In the genomic region with DNA sequence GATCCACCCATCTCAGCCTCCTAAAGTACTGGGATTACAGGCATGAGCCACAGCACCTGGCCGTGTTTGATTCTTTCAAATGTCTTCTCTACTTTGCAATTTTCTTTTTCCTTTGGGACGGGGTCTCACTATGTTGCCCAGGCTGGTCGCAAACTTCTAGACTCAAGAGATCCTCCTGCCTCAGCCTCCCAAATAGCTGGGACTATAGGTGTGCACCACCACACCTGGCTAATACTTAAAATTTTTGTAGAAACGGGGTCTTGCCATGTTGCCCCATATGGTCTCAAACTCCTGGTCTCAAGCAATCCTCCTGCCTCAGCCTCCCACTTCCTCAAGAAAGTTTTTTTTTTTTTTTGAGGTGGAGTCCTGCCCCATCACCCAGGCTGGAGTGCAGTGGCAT, we compare ENCODE assay signal across 16 cellular contexts. TPM values are rescaled to one million over a fixed set of nuclear protein-coding genes. Genes with fewer than 3 reads are reported as not detected.
DNase-seq lines count a peak whose midpoint lies in the region; ATAC-seq lines count a peak whose summit lies in the region.
"Had no signal": no experiment of that assay in that cellular context is flagged by ENCODE, and none has a peak within 500 bp of the region (broad histone marks: within the 10 kb centered on the region; RNA-seq: fewer than 3 reads in every experiment).

No MANE protein-coding gene starts in this region.

- peaks cover 26% of the 10 kb centered on the region for H3K4me1 ChIP-seq in CD4-positive, CD25-positive, alpha-beta regulatory T cell (ENCODE audit: control insufficient read depth, insufficient read depth, low read length, poor library complexity, severe bottlenecking)
- peaks cover 15% of the 10 kb centered on the region for H3K4me1 ChIP-seq in HAP-1

- in situ Hi-C loops in HAP-1 (cut with MboI; ENCODE audit: low sequenced_read_pairs) = no loop called here

- ATAC-seq in CD4-positive, CD25-positive, alpha-beta regulatory T cell (ENCODE audit: low read depth in 2 of 2) = no peak
- no peak for ATAC-seq in activated CD8-positive, alpha-beta T cell treated with anti-CD3 and anti-CD28 coated beads, Interleukin-2, amount 10 ng/mL, durations not matched to agents 7 days and 5 days
- no peak for ATAC-seq in naive thymus-derived CD8-positive, alpha-beta T cell
- ATAC-seq in GM18868 (IDR thresholded peaks at IDR 0.05; ENCODE audit: unreplicated experiment) = no peak
- ATAC-seq: left lobe of liver had no signal

- POLR2A ChIA-PET in activated CD8-positive, alpha-beta T cell treated with anti-CD3 and anti-CD28 coated beads, Interleukin-2, amount 10 ng/mL, durations not matched to agents 7 days and 5 days (lab: Charles Lee) = interaction anchor here (1.1 to 1.9 kb wide), 2 partner anchors 22 to 155 kb away, joined by 3 to 6 read pairs; a partner anchor contains a TSS
- POLR2A ChIA-PET in naive thymus-derived CD8-positive, alpha-beta T cell (lab: Charles Lee) = interaction anchor here (0.7 to 3.6 kb wide), 9 partner anchors 8 to 331 kb away, joined by 3 to 19 read pairs (median 3); a partner anchor contains a TSS

- no peak for DNase-seq in CD4-positive, CD25-positive, alpha-beta regulatory T cell
- DNase-seq in HAP-1 (ENCODE audit: low spot score in 2 of 2) (no peak), NAMALWA (ENCODE audit: low spot score) (no peak), occipital lobe (lab: John Stamatoyannopoulos, UW) (no peak), D341Med (ENCODE audit: low spot score) (no peak)
- no peak for DNase-seq in activated CD8-positive, alpha-beta T cell treated with anti-CD3 and anti-CD28 coated beads, Interleukin-2, amount 10 ng/mL, durations not matched to agents 7 days and 5 days
- no peak for DNase-seq in naive thymus-derived CD8-positive, alpha-beta T cell
- DNase-seq: activated CD4-positive, alpha-beta T cell treated with anti-CD3 and anti-CD28 coated beads, Interleukin-2, amount 50 U/mL, for 1 hour; NCI-H146; NCI-H526; ovary; stimulated activated CD4-positive, alpha-beta T cell treated with anti-CD3 and anti-CD28 coated beads, Interleukin-1b, Interleukin-23, amount 100 ng/mL, for 48 hours; stimulated activated naive CD4-positive, alpha-beta T cell had no signal

- CTCF ChIA-PET in activated CD8-positive, alpha-beta T cell treated with anti-CD3 and anti-CD28 coated beads, Interleukin-2, amount 10 ng/mL, durations not matched to agents 7 days and 5 days (lab: Charles Lee) = interaction anchor here (1.5 to 2.2 kb wide), 4 partner anchors 10 to 220 kb away, joined by 3 to 17 read pairs (median 7); a partner anchor contains a TSS

- H3K4me3 ChIP-seq in CD4-positive, CD25-positive, alpha-beta regulatory T cell (ENCODE audit: low read depth, low read length) = no peak overlapping the region
- peak overlapping the region; percentile 100; the same call in 1 of the 2 replicates for H3K4me3 ChIP-seq in HAP-1

- H3K36me3 ChIP-seq in CD4-positive, CD25-positive, alpha-beta regulatory T cell (ENCODE audit: control insufficient read depth, insufficient read depth, low read length) = peaks cover 20% of the 10 kb centered on the region
- H3K36me3 ChIP-seq in HAP-1 (replicated peaks) = peaks cover 71% of the 10 kb centered on the region
- H3K36me3 ChIP-seq: ovary had no signal

- no peaks in the 10 kb centered on the region for H3K27me3 Mint-ChIP-seq in CD4-positive, CD25-positive, alpha-beta regulatory T cell
- no peaks in the 10 kb centered on the region for H3K27me3 Mint-ChIP-seq in activated CD8-positive, alpha-beta T cell treated with anti-CD3 and anti-CD28 coated beads, Interleukin-2, amount 10 ng/mL, durations not matched to agents 7 days and 5 days (ENCODE audit: low read depth)
- peaks cover 0 to 1% (median 0%) of the 10 kb centered on the region in 5 donors for H3K27me3 Mint-ChIP-seq in naive thymus-derived CD8-positive, alpha-beta T cell

- H3K4me3 Mint-ChIP-seq in CD4-positive, CD25-positive, alpha-beta regulatory T cell = peak overlapping the region; percentile 95 to 99 (median 98)
- H3K4me3 Mint-ChIP-seq in activated CD8-positive, alpha-beta T cell treated with anti-CD3 and anti-CD28 coated beads, Interleukin-2, amount 10 ng/mL, durations not matched to agents 7 days and 5 days = peak overlapping the region; percentile 97
- H3K4me3 Mint-ChIP-seq in naive thymus-derived CD8-positive, alpha-beta T cell = peak overlapping the region in 9 of 10 donors; percentile 90 to 100 (median 97)

- no peaks in the 10 kb centered on the region for H3K27me3 ChIP-seq in CD4-positive, CD25-positive, alpha-beta regulatory T cell (ENCODE audit: control insufficient read depth, insufficient read depth, low read length)
- no peaks in the 10 kb centered on the region for H3K27me3 ChIP-seq in HAP-1 (ENCODE audit: low read depth)
- H3K27me3 ChIP-seq: ovary, SJSA1 had no signal

- H3K27ac ChIP-seq in CD4-positive, CD25-positive, alpha-beta regulatory T cell (ENCODE audit: insufficient read depth, low read length, poor library complexity, severe bottlenecking) = no peak overlapping the region
- H3K27ac ChIP-seq: ovary, SJSA1 had no signal

- H3K27ac Mint-ChIP-seq in CD4-positive, CD25-positive, alpha-beta regulatory T cell = peak overlapping the region in 1 of 3 donors; percentile 100
- peak overlapping the region; percentile 99 for H3K27ac Mint-ChIP-seq in activated CD8-positive, alpha-beta T cell treated with anti-CD3 and anti-CD28 coated beads, Interleukin-2, amount 10 ng/mL, durations not matched to agents 7 days and 5 days
- H3K27ac Mint-ChIP-seq in naive thymus-derived CD8-positive, alpha-beta T cell = peak overlapping the region in 6 of 10 donors; percentile 59 to 99 (median 98)

- H3K9me3 Mint-ChIP-seq in CD4-positive, CD25-positive, alpha-beta regulatory T cell = no peaks in the 10 kb centered on the region
- H3K9me3 Mint-ChIP-seq in activated CD8-positive, alpha-beta T cell treated with anti-CD3 and anti-CD28 coated beads, Interleukin-2, amount 10 ng/mL, durations not matched to agents 7 days and 5 days (ENCODE audit: insufficient read depth) = no peaks in the 10 kb centered on the region
- H3K9me3 Mint-ChIP-seq in naive thymus-derived CD8-positive, alpha-beta T cell = no peaks in the 10 kb centered on the region

- peaks cover 8 to 37% (median 25%) of the 10 kb centered on the region in 4 donors for H3K4me1 Mint-ChIP-seq in CD4-positive, CD25-positive, alpha-beta regulatory T cell
- H3K4me1 Mint-ChIP-seq in activated CD8-positive, alpha-beta T cell treated with anti-CD3 and anti-CD28 coated beads, Interleukin-2, amount 10 ng/mL, durations not matched to agents 7 days and 5 days (ENCODE audit: low read depth) = peaks cover 40% of the 10 kb centered on the region
- H3K4me1 Mint-ChIP-seq in naive thymus-derived CD8-positive, alpha-beta T cell = peaks cover 9 to 46% (median 27%) of the 10 kb centered on the region in 4 donors

- no peaks in the 10 kb centered on the region for H3K9me3 ChIP-seq in CD4-positive, CD25-positive, alpha-beta regulatory T cell (ENCODE audit: control insufficient read depth in 2 of 2, low read length in 2 of 2)
- no peaks in the 10 kb centered on the region for H3K9me3 ChIP-seq in HAP-1
- H3K9me3 ChIP-seq: ovary, SJSA1 had no signal

- peaks cover 12% of the 10 kb centered on the region for H3K36me3 Mint-ChIP-seq in CD4-positive, CD25-positive, alpha-beta regulatory T cell
- peaks cover 52% of the 10 kb centered on the region for H3K36me3 Mint-ChIP-seq in activated CD8-positive, alpha-beta T cell treated with anti-CD3 and anti-CD28 coated beads, Interleukin-2, amount 10 ng/mL, durations not matched to agents 7 days and 5 days (ENCODE audit: low read depth)
- peaks cover 0 to 38% (median 0%) of the 10 kb centered on the region in 3 donors for H3K36me3 Mint-ChIP-seq in naive thymus-derived CD8-positive, alpha-beta T cell

RNA-seq across cellular contexts. Expression of a gene that starts 1.7 kb away (rescaled TPM):
- total RNA-seq in CD4-positive, CD25-positive, alpha-beta regulatory T cell = 30.2 TPM
- 10 to 100 TPM; 13.7 to 19.9 (median 16.9) TPM for polyA plus RNA-seq in CD4-positive, CD25-positive, alpha-beta regulatory T cell
- 10 to 100 TPM; 25.4 to 31.9 TPM for total RNA-seq in activated CD8-positive, alpha-beta T cell treated with anti-CD3 and anti-CD28 coated beads, Interleukin-2, amount 10 ng/mL, durations not matched to agents 7 days and 5 days
- total RNA-seq in naive thymus-derived CD8-positive, alpha-beta T cell = 10 to 100 TPM; 24.1 to 28.0 TPM
- polyA plus RNA-seq in naive thymus-derived CD8-positive, alpha-beta T cell = 10 to 100 TPM; 14.6 to 19.2 (median 17.5) TPM
- total RNA-seq in occipital lobe = 27.6 TPM

RNA-seq across cellular contexts. Expression of a gene that starts 1.8 kb away (rescaled TPM):
- total RNA-seq in CD4-positive, CD25-positive, alpha-beta regulatory T cell = 19.2 TPM
- polyA plus RNA-seq in CD4-positive, CD25-positive, alpha-beta regulatory T cell = 10 to 100 TPM; 43.6 to 61.1 (median 47.6) TPM
- 10 to 100 TPM; 36.2 to 40.9 TPM for total RNA-seq in activated CD8-positive, alpha-beta T cell treated with anti-CD3 and anti-CD28 coated beads, Interleukin-2, amount 10 ng/mL, durations not matched to agents 7 days and 5 days
- total RNA-seq in naive thymus-derived CD8-positive, alpha-beta T cell = 10 to 100 TPM; 21.9 to 25.3 TPM
- 10 to 100 TPM; 54.1 to 65.2 (median 63.7) TPM for polyA plus RNA-seq in naive thymus-derived CD8-positive, alpha-beta T cell
- 10.0 TPM for total RNA-seq in occipital lobe

RNA-seq across cellular contexts. Expression of a gene that starts 10.1 kb away (rescaled TPM):
- total RNA-seq in CD4-positive, CD25-positive, alpha-beta regulatory T cell = 169 TPM
- polyA plus RNA-seq in CD4-positive, CD25-positive, alpha-beta regulatory T cell = 1,000 to 10,000 TPM in 2 of 4 donors, 100 to 1,000 TPM in 2; 939 to 1,218 (median 1,022) TPM
- total RNA-seq in activated CD8-positive, alpha-beta T cell treated with anti-CD3 and anti-CD28 coated beads, Interleukin-2, amount 10 ng/mL, durations not matched to agents 7 days and 5 days = 100 to 1,000 TPM; 337 to 351 TPM
- 100 to 1,000 TPM; 131 to 150 TPM for total RNA-seq in naive thymus-derived CD8-positive, alpha-beta T cell
- polyA plus RNA-seq in naive thymus-derived CD8-positive, alpha-beta T cell = 100 to 1,000 TPM; 683 to 799 (median 722) TPM
- 367 TPM for total RNA-seq in occipital lobe

RNA-seq across cellular contexts. Expression of a gene that starts 21.6 kb away (rescaled TPM):
- 138 TPM for total RNA-seq in CD4-positive, CD25-positive, alpha-beta regulatory T cell
- polyA plus RNA-seq in CD4-positive, CD25-positive, alpha-beta regulatory T cell = 100 to 1,000 TPM; 167 to 193 (median 191) TPM
- total RNA-seq in activated CD8-positive, alpha-beta T cell treated with anti-CD3 and anti-CD28 coated beads, Interleukin-2, amount 10 ng/mL, durations not matched to agents 7 days and 5 days = 100 to 1,000 TPM; 199 to 219 TPM
- 100 to 1,000 TPM; 157 to 164 TPM for total RNA-seq in naive thymus-derived CD8-positive, alpha-beta T cell
- 100 to 1,000 TPM; 181 to 198 (median 191) TPM for polyA plus RNA-seq in naive thymus-derived CD8-positive, alpha-beta T cell
- 87.8 TPM for total RNA-seq in occipital lobe

RNA-seq across cellular contexts. Expression of a gene that starts 47.9 kb away (rescaled TPM):
- total RNA-seq in CD4-positive, CD25-positive, alpha-beta regulatory T cell = 99.0 TPM
- 100 to 1,000 TPM; 480 to 692 (median 547) TPM for polyA plus RNA-seq in CD4-positive, CD25-positive, alpha-beta regulatory T cell
- 100 to 1,000 TPM; 273 to 275 TPM for total RNA-seq in activated CD8-positive, alpha-beta T cell treated with anti-CD3 and anti-CD28 coated beads, Interleukin-2, amount 10 ng/mL, durations not matched to agents 7 days and 5 days
- 10 to 100 TPM; 57.0 to 57.8 TPM for total RNA-seq in naive thymus-derived CD8-positive, alpha-beta T cell
- 100 to 1,000 TPM; 156 to 192 (median 179) TPM for polyA plus RNA-seq in naive thymus-derived CD8-positive, alpha-beta T cell
- 252 TPM for total RNA-seq in occipital lobe
